In the genomic region with DNA sequence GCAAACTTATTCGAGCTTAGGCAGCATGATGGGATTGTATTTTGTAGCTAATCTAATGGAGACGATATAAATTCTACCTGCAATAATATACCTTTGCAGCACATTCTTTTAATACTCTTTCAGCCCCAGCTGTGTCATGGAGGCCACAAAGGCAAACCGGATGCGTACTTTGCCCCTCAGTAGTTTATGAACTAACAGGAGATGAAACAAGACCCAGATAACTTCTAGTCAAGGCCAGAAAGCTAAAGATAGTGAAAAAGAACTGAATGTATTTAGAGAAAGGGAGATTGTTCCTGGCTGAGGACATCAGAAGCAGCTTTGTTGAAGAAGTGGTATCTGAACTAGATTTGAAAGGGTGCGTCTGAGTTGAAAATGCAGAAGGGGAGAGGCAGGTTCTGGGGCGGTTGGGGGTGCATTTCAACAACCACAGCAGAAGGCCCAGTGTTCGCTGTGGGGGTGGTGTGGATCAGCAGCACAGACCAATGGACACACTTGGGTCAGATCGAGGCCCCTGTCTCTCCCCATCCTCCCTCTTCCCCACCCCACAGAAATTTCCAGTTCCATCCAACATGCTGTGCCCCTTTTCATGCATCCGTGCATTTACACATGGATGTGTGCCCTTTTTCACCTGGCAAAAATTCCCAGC, we compare ENCODE assay signal across 1 cellular context.
TF ChIP-seq lines count a peak whose summit lies in the region.

No MANE protein-coding gene starts in this region.

TF ChIP-seq in HepG2, 621 proteins besides CTCF, POLR2A, EP300 and RAD21 (continues in another document):
- peak; percentile 45; the same call in 1 of the 2 replicates for TF ChIP-seq ZMYM2 (CRISPR knock-in tag; IDR thresholded peaks at IDR 0.05)
- no peak for TF ChIP-seq ZNF792 (CRISPR knock-in tag; IDR thresholded peaks at IDR 0.05)
- TF ChIP-seq, protein P1, sequence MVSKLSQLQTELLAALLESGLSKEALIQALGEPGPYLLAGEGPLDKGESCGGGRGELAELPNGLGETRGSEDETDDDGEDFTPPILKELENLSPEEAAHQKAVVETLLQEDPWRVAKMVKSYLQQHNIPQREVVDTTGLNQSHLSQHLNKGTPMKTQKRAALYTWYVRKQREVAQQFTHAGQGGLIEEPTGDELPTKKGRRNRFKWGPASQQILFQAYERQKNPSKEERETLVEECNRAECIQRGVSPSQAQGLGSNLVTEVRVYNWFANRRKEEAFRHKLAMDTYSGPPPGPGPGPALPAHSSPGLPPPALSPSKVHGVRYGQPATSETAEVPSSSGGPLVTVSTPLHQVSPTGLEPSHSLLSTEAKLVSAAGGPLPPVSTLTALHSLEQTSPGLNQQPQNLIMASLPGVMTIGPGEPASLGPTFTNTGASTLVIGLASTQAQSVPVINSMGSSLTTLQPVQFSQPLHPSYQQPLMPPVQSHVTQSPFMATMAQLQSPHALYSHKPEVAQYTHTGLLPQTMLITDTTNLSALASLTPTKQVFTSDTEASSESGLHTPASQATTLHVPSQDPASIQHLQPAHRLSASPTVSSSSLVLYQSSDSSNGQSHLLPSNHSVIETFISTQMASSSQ (IDR thresholded peaks at IDR 0.05; ENCODE audit: low read depth), result no peak
- TF ChIP-seq, protein P1 (CRISPR knock-in tag; IDR thresholded peaks at IDR 0.05; ENCODE audit: borderline replicate concordance), result peak; percentile 14; the same call in 1 of the 2 replicates
- TF ChIP-seq HDAC2 (CRISPR knock-in tag; IDR thresholded peaks at IDR 0.05), result peak; percentile 37; the same call in 1 of the 2 replicates
- peak; percentile 18; the same call in 1 of the 2 replicates for TF ChIP-seq BRD4 (CRISPR knock-in tag; IDR thresholded peaks at IDR 0.05)
- TF ChIP-seq ZNF180 (CRISPR knock-in tag; IDR thresholded peaks at IDR 0.05; ENCODE audit: borderline replicate concordance, low read depth), result no peak
- no peak for TF ChIP-seq FOXP1 (IDR thresholded peaks at IDR 0.05)
- peak; percentile 34; the same call in 1 of the 2 replicates for TF ChIP-seq FOXP1 (CRISPR knock-in tag; IDR thresholded peaks at IDR 0.05)
- peak; percentile 66 for TF ChIP-seq NFIC (IDR thresholded peaks at IDR 0.05; ENCODE audit: low read length)
- TF ChIP-seq, protein P2, sequence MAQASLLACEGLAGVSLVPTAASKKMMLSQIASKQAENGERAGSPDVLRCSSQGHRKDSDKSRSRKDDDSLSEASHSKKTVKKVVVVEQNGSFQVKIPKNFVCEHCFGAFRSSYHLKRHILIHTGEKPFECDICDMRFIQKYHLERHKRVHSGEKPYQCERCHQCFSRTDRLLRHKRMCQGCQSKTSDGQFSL (CRISPR knock-in tag; IDR thresholded peaks at IDR 0.05), result peak; percentile 96
- TF ChIP-seq RFXAP (CRISPR knock-in tag; IDR thresholded peaks at IDR 0.05; ENCODE audit: borderline replicate concordance), result no peak
- no peak for TF ChIP-seq ZBTB42 (CRISPR knock-in tag; IDR thresholded peaks at IDR 0.05)
- TF ChIP-seq, protein P3, sequence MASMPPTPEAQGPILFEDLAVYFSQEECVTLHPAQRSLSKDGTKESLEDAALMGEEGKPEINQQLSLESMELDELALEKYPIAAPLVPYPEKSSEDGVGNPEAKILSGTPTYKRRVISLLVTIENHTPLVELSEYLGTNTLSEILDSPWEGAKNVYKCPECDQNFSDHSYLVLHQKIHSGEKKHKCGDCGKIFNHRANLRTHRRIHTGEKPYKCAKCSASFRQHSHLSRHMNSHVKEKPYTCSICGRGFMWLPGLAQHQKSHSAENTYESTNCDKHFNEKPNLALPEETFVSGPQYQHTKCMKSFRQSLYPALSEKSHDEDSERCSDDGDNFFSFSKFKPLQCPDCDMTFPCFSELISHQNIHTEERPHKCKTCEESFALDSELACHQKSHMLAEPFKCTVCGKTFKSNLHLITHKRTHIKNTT (CRISPR knock-in tag; IDR thresholded peaks at IDR 0.05), result no peak
- TF ChIP-seq, protein P4, sequence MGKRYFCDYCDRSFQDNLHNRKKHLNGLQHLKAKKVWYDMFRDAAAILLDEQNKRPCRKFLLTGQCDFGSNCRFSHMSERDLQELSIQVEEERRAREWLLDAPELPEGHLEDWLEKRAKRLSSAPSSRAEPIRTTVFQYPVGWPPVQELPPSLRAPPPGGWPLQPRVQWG (CRISPR knock-in tag; IDR thresholded peaks at IDR 0.05; ENCODE audit: borderline replicate concordance, low read depth), result no peak
- TF ChIP-seq ZNF333 (CRISPR knock-in tag; IDR thresholded peaks at IDR 0.05; ENCODE audit: borderline replicate concordance), result no peak
- TF ChIP-seq KDM3A (CRISPR knock-in tag; IDR thresholded peaks at IDR 0.05; ENCODE audit: low read depth), result no peak
- TF ChIP-seq ZFP62 (CRISPR knock-in tag; IDR thresholded peaks at IDR 0.05), result no peak
- peak; percentile 32 for TF ChIP-seq ZFY (CRISPR knock-in tag; IDR thresholded peaks at IDR 0.05)
- no peak for TF ChIP-seq SALL2 (CRISPR knock-in tag; IDR thresholded peaks at IDR 0.05)
- TF ChIP-seq NONO (IDR thresholded peaks at IDR 0.05), result no peak
- TF ChIP-seq NONO (CRISPR knock-in tag; conservative IDR thresholded peaks at IDR 0.05), result 0 out of 2 replicates have a peak, but pooled peaks have one; percentile 7
- peak; percentile 39; the same call in 1 of the 2 replicates for TF ChIP-seq FOXJ3 (CRISPR knock-in tag; IDR thresholded peaks at IDR 0.05; ENCODE audit: borderline replicate concordance)
- TF ChIP-seq, protein P5, sequence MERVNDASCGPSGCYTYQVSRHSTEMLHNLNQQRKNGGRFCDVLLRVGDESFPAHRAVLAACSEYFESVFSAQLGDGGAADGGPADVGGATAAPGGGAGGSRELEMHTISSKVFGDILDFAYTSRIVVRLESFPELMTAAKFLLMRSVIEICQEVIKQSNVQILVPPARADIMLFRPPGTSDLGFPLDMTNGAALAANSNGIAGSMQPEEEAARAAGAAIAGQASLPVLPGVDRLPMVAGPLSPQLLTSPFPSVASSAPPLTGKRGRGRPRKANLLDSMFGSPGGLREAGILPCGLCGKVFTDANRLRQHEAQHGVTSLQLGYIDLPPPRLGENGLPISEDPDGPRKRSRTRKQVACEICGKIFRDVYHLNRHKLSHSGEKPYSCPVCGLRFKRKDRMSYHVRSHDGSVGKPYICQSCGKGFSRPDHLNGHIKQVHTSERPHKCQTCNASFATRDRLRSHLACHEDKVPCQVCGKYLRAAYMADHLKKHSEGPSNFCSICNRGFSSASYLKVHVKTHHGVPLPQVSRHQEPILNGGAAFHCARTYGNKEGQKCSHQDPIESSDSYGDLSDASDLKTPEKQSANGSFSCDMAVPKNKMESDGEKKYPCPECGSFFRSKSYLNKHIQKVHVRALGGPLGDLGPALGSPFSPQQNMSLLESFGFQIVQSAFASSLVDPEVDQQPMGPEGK (CRISPR knock-in tag; IDR thresholded peaks at IDR 0.05), result no peak
- no peak for TF ChIP-seq SCMH1 (CRISPR knock-in tag; IDR thresholded peaks at IDR 0.05; ENCODE audit: borderline replicate concordance)
- TF ChIP-seq AKAP8 (CRISPR knock-in tag; IDR thresholded peaks at IDR 0.05), result no peak
- peak; percentile 17 for TF ChIP-seq RBFOX2 (IDR thresholded peaks at IDR 0.05; ENCODE audit: low read depth, low read length)
- TF ChIP-seq BCL6 (CRISPR knock-in tag; IDR thresholded peaks at IDR 0.05), result no peak; the same call in 1 of the 2 replicates
- 0 out of 2 replicates have a peak, but pooled peaks have one; percentile 53 for TF ChIP-seq ZNF614 (CRISPR knock-in tag; IDR thresholded peaks at IDR 0.05; ENCODE audit: borderline replicate concordance)
- TF ChIP-seq ZNF781 (CRISPR knock-in tag; IDR thresholded peaks at IDR 0.05; ENCODE audit: borderline replicate concordance, not compliant biosample characterization), result peak; percentile 50
- TF ChIP-seq ZNF224 (CRISPR knock-in tag; IDR thresholded peaks at IDR 0.05), result no peak
- peak; percentile 48; the same call in 1 of the 2 replicates for TF ChIP-seq MED1 (CRISPR knock-in tag; IDR thresholded peaks at IDR 0.05)
- TF ChIP-seq, protein P6, sequence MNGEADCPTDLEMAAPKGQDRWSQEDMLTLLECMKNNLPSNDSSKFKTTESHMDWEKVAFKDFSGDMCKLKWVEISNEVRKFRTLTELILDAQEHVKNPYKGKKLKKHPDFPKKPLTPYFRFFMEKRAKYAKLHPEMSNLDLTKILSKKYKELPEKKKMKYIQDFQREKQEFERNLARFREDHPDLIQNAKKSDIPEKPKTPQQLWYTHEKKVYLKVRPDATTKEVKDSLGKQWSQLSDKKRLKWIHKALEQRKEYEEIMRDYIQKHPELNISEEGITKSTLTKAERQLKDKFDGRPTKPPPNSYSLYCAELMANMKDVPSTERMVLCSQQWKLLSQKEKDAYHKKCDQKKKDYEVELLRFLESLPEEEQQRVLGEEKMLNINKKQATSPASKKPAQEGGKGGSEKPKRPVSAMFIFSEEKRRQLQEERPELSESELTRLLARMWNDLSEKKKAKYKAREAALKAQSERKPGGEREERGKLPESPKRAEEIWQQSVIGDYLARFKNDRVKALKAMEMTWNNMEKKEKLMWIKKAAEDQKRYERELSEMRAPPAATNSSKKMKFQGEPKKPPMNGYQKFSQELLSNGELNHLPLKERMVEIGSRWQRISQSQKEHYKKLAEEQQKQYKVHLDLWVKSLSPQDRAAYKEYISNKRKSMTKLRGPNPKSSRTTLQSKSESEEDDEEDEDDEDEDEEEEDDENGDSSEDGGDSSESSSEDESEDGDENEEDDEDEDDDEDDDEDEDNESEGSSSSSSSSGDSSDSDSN (CRISPR knock-in tag; IDR thresholded peaks at IDR 0.05), result 0 out of 2 replicates have a peak, but pooled peaks have one; percentile 15
- TF ChIP-seq, protein P7, sequence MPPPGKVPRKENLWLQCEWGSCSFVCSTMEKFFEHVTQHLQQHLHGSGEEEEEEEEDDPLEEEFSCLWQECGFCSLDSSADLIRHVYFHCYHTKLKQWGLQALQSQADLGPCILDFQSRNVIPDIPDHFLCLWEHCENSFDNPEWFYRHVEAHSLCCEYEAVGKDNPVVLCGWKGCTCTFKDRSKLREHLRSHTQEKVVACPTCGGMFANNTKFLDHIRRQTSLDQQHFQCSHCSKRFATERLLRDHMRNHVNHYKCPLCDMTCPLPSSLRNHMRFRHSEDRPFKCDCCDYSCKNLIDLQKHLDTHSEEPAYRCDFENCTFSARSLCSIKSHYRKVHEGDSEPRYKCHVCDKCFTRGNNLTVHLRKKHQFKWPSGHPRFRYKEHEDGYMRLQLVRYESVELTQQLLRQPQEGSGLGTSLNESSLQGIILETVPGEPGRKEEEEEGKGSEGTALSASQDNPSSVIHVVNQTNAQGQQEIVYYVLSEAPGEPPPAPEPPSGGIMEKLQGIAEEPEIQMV (CRISPR knock-in tag; IDR thresholded peaks at IDR 0.05; ENCODE audit: low read depth), result 0 out of 2 replicates have a peak, but pooled peaks have one; percentile 15
- TF ChIP-seq DPF2 (CRISPR knock-in tag; IDR thresholded peaks at IDR 0.05; ENCODE audit: borderline replicate concordance, low read depth), result no peak; the same call in 1 of the 2 replicates
- TF ChIP-seq CEBPG (CRISPR knock-in tag; IDR thresholded peaks at IDR 0.05), result peak; percentile 51
- TF ChIP-seq, protein P8, sequence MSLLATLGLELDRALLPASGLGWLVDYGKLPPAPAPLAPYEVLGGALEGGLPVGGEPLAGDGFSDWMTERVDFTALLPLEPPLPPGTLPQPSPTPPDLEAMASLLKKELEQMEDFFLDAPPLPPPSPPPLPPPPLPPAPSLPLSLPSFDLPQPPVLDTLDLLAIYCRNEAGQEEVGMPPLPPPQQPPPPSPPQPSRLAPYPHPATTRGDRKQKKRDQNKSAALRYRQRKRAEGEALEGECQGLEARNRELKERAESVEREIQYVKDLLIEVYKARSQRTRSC (CRISPR knock-in tag; IDR thresholded peaks at IDR 0.05; ENCODE audit: low read depth), result no peak
- TF ChIP-seq, protein P9, sequence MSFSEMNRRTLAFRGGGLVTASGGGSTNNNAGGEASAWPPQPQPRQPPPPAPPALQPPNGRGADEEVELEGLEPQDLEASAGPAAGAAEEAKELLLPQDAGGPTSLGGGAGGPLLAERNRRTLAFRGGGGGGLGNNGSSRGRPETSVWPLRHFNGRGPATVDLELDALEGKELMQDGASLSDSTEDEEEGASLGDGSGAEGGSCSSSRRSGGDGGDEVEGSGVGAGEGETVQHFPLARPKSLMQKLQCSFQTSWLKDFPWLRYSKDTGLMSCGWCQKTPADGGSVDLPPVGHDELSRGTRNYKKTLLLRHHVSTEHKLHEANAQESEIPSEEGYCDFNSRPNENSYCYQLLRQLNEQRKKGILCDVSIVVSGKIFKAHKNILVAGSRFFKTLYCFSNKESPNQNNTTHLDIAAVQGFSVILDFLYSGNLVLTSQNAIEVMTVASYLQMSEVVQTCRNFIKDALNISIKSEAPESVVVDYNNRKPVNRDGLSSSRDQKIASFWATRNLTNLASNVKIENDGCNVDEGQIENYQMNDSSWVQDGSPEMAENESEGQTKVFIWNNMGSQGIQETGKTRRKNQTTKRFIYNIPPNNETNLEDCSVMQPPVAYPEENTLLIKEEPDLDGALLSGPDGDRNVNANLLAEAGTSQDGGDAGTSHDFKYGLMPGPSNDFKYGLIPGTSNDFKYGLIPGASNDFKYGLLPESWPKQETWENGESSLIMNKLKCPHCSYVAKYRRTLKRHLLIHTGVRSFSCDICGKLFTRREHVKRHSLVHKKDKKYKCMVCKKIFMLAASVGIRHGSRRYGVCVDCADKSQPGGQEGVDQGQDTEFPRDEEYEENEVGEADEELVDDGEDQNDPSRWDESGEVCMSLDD (CRISPR knock-in tag; IDR thresholded peaks at IDR 0.05; ENCODE audit: borderline replicate concordance), result peak; percentile 42; the same call in 1 of the 2 replicates
- peak; percentile 34; the same call in 1 of the 2 replicates for TF ChIP-seq POLR2G (IDR thresholded peaks at IDR 0.05; ENCODE audit: low read depth, low read length)
- no peak for TF ChIP-seq ZFP82 (CRISPR knock-in tag; IDR thresholded peaks at IDR 0.05; ENCODE audit: borderline replicate concordance)
- peak; percentile 28 for TF ChIP-seq HOXA3 (CRISPR knock-in tag; IDR thresholded peaks at IDR 0.05)
- peak; percentile 85 for TF ChIP-seq ASH2L (IDR thresholded peaks at IDR 0.05; ENCODE audit: insufficient read length, low read depth, low read length)
- TF ChIP-seq SP5 (CRISPR knock-in tag; IDR thresholded peaks at IDR 0.05; ENCODE audit: borderline replicate concordance, low read depth), result no peak
- peak; percentile 11; the same call in 1 of the 2 replicates for TF ChIP-seq SIN3A (IDR thresholded peaks at IDR 0.05; ENCODE audit: borderline replicate concordance, low read depth, low read length)
- no peak for TF ChIP-seq ZNF629 (CRISPR knock-in tag; conservative IDR thresholded peaks at IDR 0.05)
- 0 out of 2 replicates have a peak, but pooled peaks have one; percentile 34 for TF ChIP-seq ZFP1 (CRISPR knock-in tag; IDR thresholded peaks at IDR 0.05)
- TF ChIP-seq FOXA1 (IDR thresholded peaks at IDR 0.05), result no peak
- 0 out of 2 replicates have a peak, but pooled peaks have one; percentile 32 for TF ChIP-seq FOXA1 (CRISPR knock-in tag; IDR thresholded peaks at IDR 0.05)
- no peak for TF ChIP-seq GABPA (IDR thresholded peaks at IDR 0.05; ENCODE audit: low read depth, low read length)
- TF ChIP-seq GABPA (CRISPR knock-in tag; IDR thresholded peaks at IDR 0.05; ENCODE audit: low read depth), result peak; percentile 27; the same call in 1 of the 2 replicates
- no peak for TF ChIP-seq ZNF598 (CRISPR knock-in tag; IDR thresholded peaks at IDR 0.05; ENCODE audit: borderline replicate concordance)
